In genomic region chr6:147774856-147775255, GRCh38 we compare ENCODE assay signal across 16 cellular contexts.
DNase-seq lines count a peak whose midpoint lies in the region; ATAC-seq, FAIRE-seq and TF ChIP-seq lines count a peak whose summit lies in the region.
"Had no signal": no experiment of that assay in that cellular context is flagged by ENCODE, and none has a peak within 500 bp of the region (broad histone marks: within the 10 kb centered on the region; RNA-seq: fewer than 3 reads in every experiment).

No MANE protein-coding gene starts in this region.

- POLR2A ChIA-PET in HEK293T (lab: Yijun Ruan, JAX): no interaction called here

- H3K27ac Mint-ChIP-seq in mesothelial cell of epicardium (no peak overlapping the region), natural killer cell (no peak overlapping the region)
- H3K27ac Mint-ChIP-seq: activated CD8-positive, alpha-beta memory T cell treated with anti-CD3 and anti-CD28 coated beads, Interleukin-2, amount 10 ng/mL, durations not matched to agents 7 days and 5 days had no signal

- peak; percentile 11 for TF ChIP-seq CTCF in bronchial epithelial cell (IDR thresholded peaks at IDR 0.05; ENCODE audit: insufficient read depth, low read length, severe bottlenecking)
- peak; percentile 32 for TF ChIP-seq CTCF in mesothelial cell of epicardium (IDR thresholded peaks at IDR 0.05; ENCODE audit: unreplicated experiment)
- no peak for TF ChIP-seq CTCF in natural killer cell (IDR thresholded peaks at IDR 0.05)

- no peak for ATAC-seq in natural killer cell
- ATAC-seq: activated CD8-positive, alpha-beta memory T cell treated with anti-CD3 and anti-CD28 coated beads, Interleukin-2, amount 10 ng/mL, durations not matched to agents 7 days and 5 days had no signal

- peaks cover 12% of the 10 kb centered on the region for H3K9me3 Mint-ChIP-seq in mesothelial cell of epicardium
- H3K9me3 Mint-ChIP-seq in natural killer cell: peaks cover 6 to 9% of the 10 kb centered on the region in 2 donors
- H3K9me3 Mint-ChIP-seq: central memory CD8-positive, alpha-beta T cell had no signal

- FAIRE-seq in bronchial epithelial cell (lab: Jason Lieb, UNC): no peak

- H3K36me3 ChIP-seq in bronchial epithelial cell (ENCODE audit: control insufficient read depth, insufficient read depth, low read length): no peaks in the 10 kb centered on the region
- H3K36me3 ChIP-seq: ovary, SJCRH30 had no signal

- H3K4me1 Mint-ChIP-seq in mesothelial cell of epicardium: peaks cover 9% of the 10 kb centered on the region
- no peaks in the 10 kb centered on the region for H3K4me1 Mint-ChIP-seq in natural killer cell
- H3K4me1 Mint-ChIP-seq: activated CD8-positive, alpha-beta memory T cell treated with anti-CD3 and anti-CD28 coated beads, Interleukin-2, amount 10 ng/mL, durations not matched to agents 7 days and 5 days; central memory CD8-positive, alpha-beta T cell had no signal

- no peak overlapping the region for H3K4me3 Mint-ChIP-seq in mesothelial cell of epicardium
- no peak overlapping the region for H3K4me3 Mint-ChIP-seq in natural killer cell
- H3K4me3 Mint-ChIP-seq: activated CD8-positive, alpha-beta memory T cell treated with anti-CD3 and anti-CD28 coated beads, Interleukin-2, amount 10 ng/mL, durations not matched to agents 7 days and 5 days; central memory CD8-positive, alpha-beta T cell had no signal

- no peaks in the 10 kb centered on the region for H3K27me3 ChIP-seq in bronchial epithelial cell (ENCODE audit: control insufficient read depth, insufficient read depth, low read length)
- H3K27me3 ChIP-seq: ovary, SJCRH30, testis had no signal

- no peaks in the 10 kb centered on the region for H3K27me3 Mint-ChIP-seq in mesothelial cell of epicardium (ENCODE audit: low read depth)
- H3K27me3 Mint-ChIP-seq in natural killer cell (ENCODE audit: low read depth in 2 of 2): no peaks in the 10 kb centered on the region
- H3K27me3 Mint-ChIP-seq: activated CD8-positive, alpha-beta memory T cell treated with anti-CD3 and anti-CD28 coated beads, Interleukin-2, amount 10 ng/mL, durations not matched to agents 7 days and 5 days; central memory CD8-positive, alpha-beta T cell had no signal

- DNase-seq in Daoy (ENCODE audit: low read depth) (peak; percentile 7), HEK293T (ENCODE audit: extremely low spot score) (peak; percentile 34), bronchial epithelial cell (ENCODE audit: low read depth) (no peak), mesothelial cell of epicardium (ENCODE audit: low spot score in 2 of 2, unreplicated experiment in 2 of 2) (no peak), head of caudate nucleus (no peak), T1000 (lab: John Stamatoyannopoulos, UW) (no peak), natural killer cell (no peak)
- DNase-seq: activated CD8-positive, alpha-beta memory T cell treated with anti-CD3 and anti-CD28 coated beads, Interleukin-2, amount 10 ng/mL, durations not matched to agents 7 days and 5 days; activated naive CD4-positive, alpha-beta T cell treated with anti-CD3 and anti-CD28 coated beads, Interleukin-2, amount 50 U/mL, for 16 hours; erythroblast; NCI-H1694; ovary; stimulated activated CD4-positive, alpha-beta T cell treated with anti-CD3 and anti-CD28 coated beads, Interleukin-12 subunit alpha, Interleukin-12 subunit beta, amount 100 ng/mL, for 4 hours; testis had no signal

- intact Hi-C loops in head of caudate nucleus (cut with DNase I) (no loop called here), natural killer cell (cut with micrococcal nuclease) (no loop called here)

- CTCF ChIA-PET in HEK293T (lab: Yijun Ruan, JAX): interaction anchor here (1.0 kb wide), 1 partner anchor 14 kb away, joined by 3 read pairs; no protein-coding TSS in a partner anchor

- H3K4me3 ChIP-seq in bronchial epithelial cell (ENCODE audit: low read depth, low read length): no peak overlapping the region
- H3K4me3 ChIP-seq: ovary, SJCRH30, testis had no signal

- H3K36me3 Mint-ChIP-seq in mesothelial cell of epicardium: no peaks in the 10 kb centered on the region
- no peaks in the 10 kb centered on the region for H3K36me3 Mint-ChIP-seq in natural killer cell
- H3K36me3 Mint-ChIP-seq: activated CD8-positive, alpha-beta memory T cell treated with anti-CD3 and anti-CD28 coated beads, Interleukin-2, amount 10 ng/mL, durations not matched to agents 7 days and 5 days had no signal

TF ChIP-seq in HEK293T, 16 proteins besides CTCF, POLR2A, EP300 and RAD21:
- no peak for TF ChIP-seq SUZ12 (IDR thresholded peaks at IDR 0.05)
- no peak for TF ChIP-seq L3MBTL2 (conservative IDR thresholded peaks at IDR 0.05)
- TF ChIP-seq FOXM1 (IDR thresholded peaks at IDR 0.05; ENCODE audit: borderline replicate concordance): no peak
- TF ChIP-seq LEF1 (IDR thresholded peaks at IDR 0.05; ENCODE audit: borderline replicate concordance): no peak
- no peak for TF ChIP-seq SP1 (IDR thresholded peaks at IDR 0.05)
- TF ChIP-seq NFRKB (IDR thresholded peaks at IDR 0.05): no peak
- TF ChIP-seq ELF4 (IDR thresholded peaks at IDR 0.05): no peak
- TF ChIP-seq TARDBP (IDR thresholded peaks at IDR 0.05): no peak
- TF ChIP-seq BHLHE40 (IDR thresholded peaks at IDR 0.05; ENCODE audit: borderline replicate concordance): no peak
- TF ChIP-seq HDGF (IDR thresholded peaks at IDR 0.05; ENCODE audit: borderline replicate concordance): no peak
- no peak for TF ChIP-seq CTBP1 (IDR thresholded peaks at IDR 0.05; ENCODE audit: borderline replicate concordance)
- TF ChIP-seq ARNT (IDR thresholded peaks at IDR 0.05): no peak
- TF ChIP-seq PKNOX1 (IDR thresholded peaks at IDR 0.05): no peak

Comparison
In these comparisons a context has a peak if more than half of its experiments do, and no peak if none do; other contexts are left out.
1. DNase-seq: peak in Daoy (single experiment) and HEK293T (single experiment); none in bronchial epithelial cell (single experiment), mesothelial cell of epicardium (0 of 2), head of caudate nucleus (0 of 42), T1000 (single experiment) and natural killer cell (single experiment).